9 cellular contexts compared by ENCODE assay signal in genomic region chr1:235069577-235070563, GRCh38. TPM values are rescaled to one million over a fixed set of nuclear protein-coding genes. Genes with fewer than 3 reads are reported as not detected.
DNase-seq lines count a peak whose midpoint lies in the region; ATAC-seq and TF ChIP-seq lines count a peak whose summit lies in the region.
"Had no signal": no experiment of that assay in that cellular context is flagged by ENCODE, and none has a peak within 500 bp of the region (broad histone marks: within the 10 kb centered on the region; RNA-seq: fewer than 3 reads in every experiment).

No MANE protein-coding gene starts in this region.

- TF ChIP-seq CTCF in VCaP (conservative IDR thresholded peaks at IDR 0.05) (no peak), upper lobe of right lung (IDR thresholded peaks at IDR 0.05) (no peak), glutamatergic neuron (IDR thresholded peaks at IDR 0.05; ENCODE audit: partially characterized antibody, unreplicated experiment) (no peak)

- no peak overlapping the region for H3K4me3 ChIP-seq in upper lobe of right lung
- H3K4me3 ChIP-seq: BLaER1 treated with 17β-estradiol and CSF1 and Interleukin-3, amounts not matched to agents 10 nM and 100 nM had no signal

- H3K9me3 ChIP-seq in upper lobe of right lung = no peaks in the 10 kb centered on the region
- H3K9me3 ChIP-seq: BLaER1 treated with 17β-estradiol and CSF1 and Interleukin-3, amounts not matched to agents 10 nM and 100 nM had no signal

- H3K27me3 Mint-ChIP-seq in activated CD4-positive, alpha-beta T cell treated with anti-CD3 and anti-CD28 coated beads, Interleukin-2, amount 10 ng/mL, durations not matched to agents 7 days and 5 days = no peaks in the 10 kb centered on the region
- H3K27me3 Mint-ChIP-seq in glutamatergic neuron (ENCODE audit: unreplicated experiment) = peaks cover 3% of the 10 kb centered on the region

- H3K27ac ChIP-seq in VCaP (peak overlapping the region; percentile 60), upper lobe of right lung (peak overlapping the region; percentile 58)

- peaks cover 44% of the 10 kb centered on the region for H3K4me1 ChIP-seq in upper lobe of right lung

- no peaks in the 10 kb centered on the region for H3K36me3 ChIP-seq in upper lobe of right lung
- H3K36me3 ChIP-seq: BLaER1 treated with 17β-estradiol and CSF1 and Interleukin-3, amounts not matched to agents 10 nM and 100 nM had no signal

- ATAC-seq in upper lobe of right lung (peak; percentile 38), HG02588 (IDR thresholded peaks at IDR 0.05; ENCODE audit: unreplicated experiment) (no peak)

- H3K36me3 Mint-ChIP-seq in activated CD4-positive, alpha-beta T cell treated with anti-CD3 and anti-CD28 coated beads, Interleukin-2, amount 10 ng/mL, durations not matched to agents 7 days and 5 days (ENCODE audit: low read depth) = peaks cover under 1% of the 10 kb centered on the region
- no peaks in the 10 kb centered on the region for H3K36me3 Mint-ChIP-seq in glutamatergic neuron (ENCODE audit: unreplicated experiment)

- peaks cover 18% of the 10 kb centered on the region for H3K4me1 Mint-ChIP-seq in activated CD4-positive, alpha-beta T cell treated with anti-CD3 and anti-CD28 coated beads, Interleukin-2, amount 10 ng/mL, durations not matched to agents 7 days and 5 days
- H3K4me1 Mint-ChIP-seq in glutamatergic neuron (ENCODE audit: low read depth, unreplicated experiment) = peaks cover 12% of the 10 kb centered on the region

- POLR2A ChIA-PET in activated CD4-positive, alpha-beta T cell treated with anti-CD3 and anti-CD28 coated beads, Interleukin-2, amount 10 ng/mL, durations not matched to agents 7 days and 5 days (lab: Charles Lee) = no interaction called here

- intact Hi-C loops in upper lobe of right lung (cut with DNase I) = loop anchor here (10.0 kb wide), 2 partner anchors 75 to 345 kb away; no protein-coding TSS in a partner anchor

- no peak overlapping the region for H3K4me3 Mint-ChIP-seq in activated CD4-positive, alpha-beta T cell treated with anti-CD3 and anti-CD28 coated beads, Interleukin-2, amount 10 ng/mL, durations not matched to agents 7 days and 5 days
- H3K4me3 Mint-ChIP-seq in glutamatergic neuron (ENCODE audit: unreplicated experiment) = no peak overlapping the region

- H3K27me3 ChIP-seq in upper lobe of right lung = no peaks in the 10 kb centered on the region
- H3K27me3 ChIP-seq: BLaER1 treated with 17β-estradiol and CSF1 and Interleukin-3, amounts not matched to agents 10 nM and 100 nM had no signal

- CTCF ChIA-PET in activated CD4-positive, alpha-beta T cell treated with anti-CD3 and anti-CD28 coated beads, Interleukin-2, amount 10 ng/mL, durations not matched to agents 7 days and 5 days (lab: Charles Lee) = interaction anchor here (0.7 to 2.0 kb wide), 8 partner anchors 8 to 484 kb away, joined by 3 to 9 read pairs (median 3); no protein-coding TSS in a partner anchor

- no peaks in the 10 kb centered on the region for H3K9me3 Mint-ChIP-seq in activated CD4-positive, alpha-beta T cell treated with anti-CD3 and anti-CD28 coated beads, Interleukin-2, amount 10 ng/mL, durations not matched to agents 7 days and 5 days
- H3K9me3 Mint-ChIP-seq in glutamatergic neuron (ENCODE audit: unreplicated experiment) = no peaks in the 10 kb centered on the region

- peak overlapping the region; percentile 62 for H3K27ac Mint-ChIP-seq in activated CD4-positive, alpha-beta T cell treated with anti-CD3 and anti-CD28 coated beads, Interleukin-2, amount 10 ng/mL, durations not matched to agents 7 days and 5 days
- H3K27ac Mint-ChIP-seq in glutamatergic neuron (ENCODE audit: unreplicated experiment) = no peak overlapping the region

- DNase-seq in activated CD4-positive, alpha-beta T cell treated with anti-CD3 and anti-CD28 coated beads, Interleukin-2, amount 10 ng/mL, durations not matched to agents 7 days and 5 days = no peak
- no peak for DNase-seq in activated CD4-positive, alpha-beta T cell treated with anti-CD3 and anti-CD28 coated beads for 4 hours
- DNase-seq in kidney tubule cell (ENCODE audit: low spot score) (peak; percentile 99), upper lobe of right lung (peak; percentile 92), GM19238 (ENCODE audit: insufficient read length, low spot score) (no peak), glutamatergic neuron (no peak)

RNA-seq across cellular contexts. Expression of gene TOMM20, which starts 58.8 kb away (rescaled TPM):
- 10 to 100 TPM; 52.5 to 71.5 TPM for total RNA-seq in activated CD4-positive, alpha-beta T cell treated with anti-CD3 and anti-CD28 coated beads, Interleukin-2, amount 10 ng/mL, durations not matched to agents 7 days and 5 days
- total RNA-seq in upper lobe of right lung (87.4 TPM), glutamatergic neuron (ENCODE audit: unreplicated experiment) (166 TPM)

Comparison
In these comparisons a context has a peak if more than half of its experiments do, and no peak if none do; other contexts are left out.
1. DNase-seq: peak in kidney tubule cell (single experiment) and upper lobe of right lung (single experiment); none in activated CD4-positive, alpha-beta T cell treated with anti-CD3 and anti-CD28 coated beads, Interleukin-2, amount 10 ng/mL, durations not matched to agents 7 days and 5 days (single experiment), activated CD4-positive, alpha-beta T cell treated with anti-CD3 and anti-CD28 coated beads for 4 hours (0 of 2), GM19238 (single experiment) and glutamatergic neuron (single experiment).